In the genomic region with DNA sequence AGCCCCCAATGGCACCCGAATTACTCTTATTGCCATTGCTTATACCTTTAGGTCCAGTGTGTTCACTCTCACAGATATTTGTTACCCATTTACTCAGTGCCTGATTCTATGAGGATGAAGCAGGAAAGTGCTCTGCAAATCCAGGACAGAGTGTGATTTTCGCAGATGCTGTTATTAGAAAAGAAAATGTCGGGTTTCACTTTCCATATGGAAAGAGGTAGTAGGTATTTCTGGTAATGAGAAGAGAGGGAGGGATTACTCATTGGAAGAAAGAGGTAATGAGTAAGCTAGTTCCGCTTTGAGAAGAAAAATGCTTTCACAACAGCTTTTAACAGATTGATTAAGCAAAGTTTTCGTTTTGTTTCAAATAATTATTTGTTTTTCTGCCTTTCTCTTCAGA, we compare ENCODE assay signal across 1 cellular context.
TF ChIP-seq lines count a peak whose summit lies in the region.

No MANE protein-coding gene starts in this region.

TF ChIP-seq in GM23338, 12 proteins besides CTCF, POLR2A, EP300 and RAD21 (continued from another document):
- TF ChIP-seq, protein P1, sequence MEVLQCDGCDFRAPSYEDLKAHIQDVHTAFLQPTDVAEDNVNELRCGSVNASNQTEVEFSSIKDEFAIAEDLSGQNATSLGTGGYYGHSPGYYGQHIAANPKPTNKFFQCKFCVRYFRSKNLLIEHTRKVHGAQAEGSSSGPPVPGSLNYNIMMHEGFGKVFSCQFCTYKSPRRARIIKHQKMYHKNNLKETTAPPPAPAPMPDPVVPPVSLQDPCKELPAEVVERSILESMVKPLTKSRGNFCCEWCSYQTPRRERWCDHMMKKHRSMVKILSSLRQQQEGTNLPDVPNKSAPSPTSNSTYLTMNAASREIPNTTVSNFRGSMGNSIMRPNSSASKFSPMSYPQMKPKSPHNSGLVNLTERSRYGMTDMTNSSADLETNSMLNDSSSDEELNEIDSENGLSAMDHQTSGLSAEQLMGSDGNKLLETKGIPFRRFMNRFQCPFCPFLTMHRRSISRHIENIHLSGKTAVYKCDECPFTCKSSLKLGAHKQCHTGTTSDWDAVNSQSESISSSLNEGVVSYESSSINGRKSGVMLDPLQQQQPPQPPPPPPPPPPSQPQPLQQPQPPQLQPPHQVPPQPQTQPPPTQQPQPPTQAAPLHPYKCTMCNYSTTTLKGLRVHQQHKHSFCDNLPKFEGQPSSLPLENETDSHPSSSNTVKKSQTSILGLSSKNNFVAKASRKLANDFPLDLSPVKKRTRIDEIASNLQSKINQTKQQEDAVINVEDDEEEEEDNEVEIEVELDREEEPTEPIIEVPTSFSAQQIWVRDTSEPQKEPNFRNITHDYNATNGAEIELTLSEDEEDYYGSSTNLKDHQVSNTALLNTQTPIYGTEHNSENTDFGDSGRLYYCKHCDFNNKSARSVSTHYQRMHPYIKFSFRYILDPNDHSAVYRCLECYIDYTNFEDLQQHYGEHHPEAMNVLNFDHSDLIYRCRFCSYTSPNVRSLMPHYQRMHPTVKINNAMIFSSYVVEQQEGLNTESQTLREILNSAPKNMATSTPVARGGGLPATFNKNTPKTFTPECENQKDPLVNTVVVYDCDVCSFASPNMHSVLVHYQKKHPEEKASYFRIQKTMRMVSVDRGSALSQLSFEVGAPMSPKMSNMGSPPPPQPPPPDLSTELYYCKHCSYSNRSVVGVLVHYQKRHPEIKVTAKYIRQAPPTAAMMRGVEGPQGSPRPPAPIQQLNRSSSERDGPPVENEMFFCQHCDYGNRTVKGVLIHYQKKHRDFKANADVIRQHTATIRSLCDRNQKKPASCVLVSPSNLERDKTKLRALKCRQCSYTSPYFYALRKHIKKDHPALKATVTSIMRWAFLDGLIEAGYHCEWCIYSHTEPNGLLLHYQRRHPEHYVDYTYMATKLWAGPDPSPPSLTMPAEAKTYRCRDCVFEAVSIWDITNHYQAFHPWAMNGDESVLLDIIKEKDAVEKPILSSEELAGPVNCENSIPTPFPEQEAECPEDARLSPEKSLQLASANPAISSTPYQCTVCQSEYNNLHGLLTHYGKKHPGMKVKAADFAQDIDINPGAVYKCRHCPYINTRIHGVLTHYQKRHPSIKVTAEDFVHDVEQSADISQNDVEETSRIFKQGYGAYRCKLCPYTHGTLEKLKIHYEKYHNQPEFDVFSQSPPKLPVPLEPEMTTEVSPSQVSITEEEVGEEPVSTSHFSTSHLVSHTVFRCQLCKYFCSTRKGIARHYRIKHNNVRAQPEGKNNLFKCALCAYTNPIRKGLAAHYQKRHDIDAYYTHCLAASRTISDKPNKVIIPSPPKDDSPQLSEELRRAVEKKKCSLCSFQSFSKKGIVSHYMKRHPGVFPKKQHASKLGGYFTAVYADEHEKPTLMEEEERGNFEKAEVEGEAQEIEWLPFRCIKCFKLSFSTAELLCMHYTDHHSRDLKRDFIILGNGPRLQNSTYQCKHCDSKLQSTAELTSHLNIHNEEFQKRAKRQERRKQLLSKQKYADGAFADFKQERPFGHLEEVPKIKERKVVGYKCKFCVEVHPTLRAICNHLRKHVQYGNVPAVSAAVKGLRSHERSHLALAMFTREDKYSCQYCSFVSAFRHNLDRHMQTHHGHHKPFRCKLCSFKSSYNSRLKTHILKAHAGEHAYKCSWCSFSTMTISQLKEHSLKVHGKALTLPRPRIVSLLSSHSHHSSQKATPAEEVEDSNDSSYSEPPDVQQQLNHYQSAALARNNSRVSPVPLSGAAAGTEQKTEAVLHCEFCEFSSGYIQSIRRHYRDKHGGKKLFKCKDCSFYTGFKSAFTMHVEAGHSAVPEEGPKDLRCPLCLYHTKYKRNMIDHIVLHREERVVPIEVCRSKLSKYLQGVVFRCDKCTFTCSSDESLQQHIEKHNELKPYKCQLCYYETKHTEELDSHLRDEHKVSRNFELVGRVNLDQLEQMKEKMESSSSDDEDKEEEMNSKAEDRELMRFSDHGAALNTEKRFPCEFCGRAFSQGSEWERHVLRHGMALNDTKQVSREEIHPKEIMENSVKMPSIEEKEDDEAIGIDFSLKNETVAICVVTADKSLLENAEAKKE (CRISPR knock-in tag; IDR thresholded peaks at IDR 0.05): no peak
- no peak for TF ChIP-seq CREB1 (CRISPR knock-in tag; IDR thresholded peaks at IDR 0.05; ENCODE audit: low read depth)
- TF ChIP-seq POLR2AphosphoS5 (IDR thresholded peaks at IDR 0.05; ENCODE audit: low read depth): no peak
- TF ChIP-seq ZNF331 (CRISPR knock-in tag; IDR thresholded peaks at IDR 0.05; ENCODE audit: low read depth): no peak
- TF ChIP-seq STAT1 (IDR thresholded peaks at IDR 0.05; ENCODE audit: unreplicated experiment): no peak
